ENCODE assay signal across 8 cellular contexts in genomic region chr3:119240101-119240581, GRCh38. TPM values are rescaled to one million over a fixed set of nuclear protein-coding genes. Genes with fewer than 3 reads are reported as not detected.
DNase-seq lines count a peak whose midpoint lies in the region; ATAC-seq and TF ChIP-seq lines count a peak whose summit lies in the region.

No MANE protein-coding gene starts in this region.

- peaks cover 17% of the 10 kb centered on the region for H3K4me1 ChIP-seq in RWPE2 (ENCODE audit: insufficient read depth, poor library complexity, severe bottlenecking)
- H3K4me1 ChIP-seq in ectodermal cell (ENCODE audit: control insufficient read depth, insufficient read depth, low read length), result no peaks in the 10 kb centered on the region
- peaks cover 2% of the 10 kb centered on the region for H3K4me1 ChIP-seq in urinary bladder (ENCODE audit: insufficient read depth)

- no peak for TF ChIP-seq CTCF in RWPE2 (IDR thresholded peaks at IDR 0.05; ENCODE audit: poor library complexity, severe bottlenecking)

- ATAC-seq in GM19328 (IDR thresholded peaks at IDR 0.05; ENCODE audit: unreplicated experiment) (peak; percentile 12), HG03354 (IDR thresholded peaks at IDR 0.05; ENCODE audit: poor library complexity, severe bottlenecking, unreplicated experiment) (peak; percentile 24), RWPE2 (ENCODE audit: low read depth) (no peak; the same call in 2 of the 3 replicates)

- peak overlapping the region; percentile 55 for H3K27ac ChIP-seq in RWPE2 (ENCODE audit: poor library complexity, severe bottlenecking)
- peak overlapping the region; percentile 87 for H3K27ac ChIP-seq in ectodermal cell (ENCODE audit: insufficient read depth, low read depth, low read length, poor library complexity, severe bottlenecking)
- peak overlapping the region; percentile 95 for H3K27ac ChIP-seq in urinary bladder (ENCODE audit: low read depth)

- peak overlapping the region; percentile 52 for H3K4me3 ChIP-seq in RWPE2 (ENCODE audit: severe bottlenecking)
- peak overlapping the region; percentile 78 for H3K4me3 ChIP-seq in ectodermal cell (ENCODE audit: insufficient read depth, low read depth, low read length)
- H3K4me3 ChIP-seq in urinary bladder (ENCODE audit: low read depth, low read length), result peak overlapping the region; percentile 88

- DNase-seq in COLO668 (lab: John Stamatoyannopoulos, UW; ENCODE audit: unreplicated experiment), result peak; percentile 37
- no peak for DNase-seq in RWPE2 (ENCODE audit: low spot score)
- DNase-seq in midbrain (lab: John Stamatoyannopoulos, UW), result peak; percentile 53
- no peak for DNase-seq in DMS153 (lab: John Stamatoyannopoulos, UW)

- WGBS in ectodermal cell, 2 experiments, result 8 to 10% methylated on average over 16 of the region's 16 CpGs
- WGBS in urinary bladder, result 3% methylated on average over 16 of the region's 16 CpGs

- H3K9me3 ChIP-seq in RWPE2 (ENCODE audit: severe bottlenecking) (no peaks in the 10 kb centered on the region), ectodermal cell (ENCODE audit: control insufficient read depth, low read length) (no peaks in the 10 kb centered on the region)

- H3K27me3 ChIP-seq in RWPE2 (ENCODE audit: insufficient read depth, poor library complexity, severe bottlenecking) (no peaks in the 10 kb centered on the region), ectodermal cell (ENCODE audit: control insufficient read depth, insufficient read depth, low read length, poor library complexity, severe bottlenecking) (no peaks in the 10 kb centered on the region)

- H3K36me3 ChIP-seq in RWPE2 (ENCODE audit: low read depth), result peaks cover 8% of the 10 kb centered on the region
- peaks cover 6% of the 10 kb centered on the region for H3K36me3 ChIP-seq in ectodermal cell (ENCODE audit: control insufficient read depth, insufficient read depth, low read length)
- peaks cover 2% of the 10 kb centered on the region for H3K36me3 ChIP-seq in urinary bladder (ENCODE audit: insufficient read depth)

RNA-seq across cellular contexts. Expression of gene B4GALT4, which starts 0.5 kb away (rescaled TPM):
- 29.8 TPM for polyA plus RNA-seq in ectodermal cell (2013, experiment 1 of 4)
- 32.1 TPM for polyA plus RNA-seq in ectodermal cell (2013, experiment 2 of 4)
- polyA plus RNA-seq in ectodermal cell (2013, experiment 3 of 4), result 25.3 TPM
- polyA plus RNA-seq in ectodermal cell (2013, experiment 4 of 4), result 29.2 TPM
- 23.2 TPM for total RNA-seq in urinary bladder
- 18.8 TPM for polyA plus RNA-seq in urinary bladder

RNA-seq across cellular contexts. Expression of gene ARHGAP31, which starts 54.0 kb away (rescaled TPM):
- polyA plus RNA-seq in ectodermal cell (2013, experiment 1 of 4), result 0.65 TPM
- 0.66 TPM for polyA plus RNA-seq in ectodermal cell (2013, experiment 2 of 4)
- 0.64 TPM for polyA plus RNA-seq in ectodermal cell (2013, experiment 3 of 4)
- 0.65 TPM for polyA plus RNA-seq in ectodermal cell (2013, experiment 4 of 4)
- 16.1 TPM for total RNA-seq in urinary bladder
- polyA plus RNA-seq in urinary bladder, result 10.3 TPM

Comparison
In these comparisons a context has a peak if more than half of its experiments do, and no peak if none do; other contexts are left out.
1. DNase-seq: peak in COLO668 (single experiment) and midbrain (single experiment); none in RWPE2 (single experiment) and DMS153 (single experiment).
2. Peak in every context shown above with its lines, with median percentiles within 50 percentile points of each other: H3K27ac ChIP-seq and H3K4me3 ChIP-seq.